Comparison of ENCODE assay signal across 8 cellular contexts in the genomic region with DNA sequence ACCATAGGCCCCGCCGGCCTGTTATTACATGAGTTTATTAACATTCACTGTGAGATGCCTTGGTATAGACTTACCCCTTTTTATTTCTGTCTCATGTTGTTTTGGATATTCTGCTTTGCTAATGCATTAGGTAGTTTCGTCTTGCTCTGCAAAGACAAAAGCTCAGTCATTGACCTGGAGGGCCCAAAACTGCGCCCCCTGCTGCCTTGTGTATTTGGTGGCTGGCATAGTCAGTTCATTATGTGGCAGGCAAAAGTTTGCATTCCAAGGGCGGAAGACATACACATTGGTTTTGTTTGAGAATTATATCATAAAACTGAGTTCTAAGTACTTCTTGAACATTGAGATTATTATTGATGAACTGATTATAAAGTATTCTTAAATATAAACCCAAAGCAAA.
A peak's percentile ranks its signal among the peaks of the same experiment; 100 is the strongest.
DNase-seq lines count a peak whose midpoint lies in the region; ATAC-seq lines count a peak whose summit lies in the region.

No MANE protein-coding gene starts in this region.

- no peak for ATAC-seq in GM21529 (IDR thresholded peaks at IDR 0.05; ENCODE audit: unreplicated experiment)

- DNase-seq in Ammon's horn (ENCODE audit: low spot score) (peak; percentile 11), LoVo (ENCODE audit: low spot score) (peak; percentile 10), activated T-cell treated with anti-CD3 and anti-CD28 coated beads for 1 hour (ENCODE audit: low read depth) (peak; percentile 40), head of caudate nucleus (peak in 32 of 42 donors; percentile 8 to 80 (median 40)), NCI-H2171 treated with DMSO at 0.1 percent for 48 hours (lab: John Stamatoyannopoulos, UW) (no peak), NCI-H1092 (lab: John Stamatoyannopoulos, UW) (no peak)
- peak; percentile 11 to 45 (median 18) for DNase-seq in stimulated activated CD4-positive, alpha-beta T cell treated with anti-CD3 and anti-CD28 coated beads, TNF-alpha, amount 100 ng/mL, for 24 hours (ENCODE audit: low read depth in 3 of 3)

- intact Hi-C loops in head of caudate nucleus (cut with DNase I): no loop called here

Comparison
In these comparisons a context has a peak if more than half of its experiments do, and no peak if none do; other contexts are left out.
1. DNase-seq: peak in Ammon's horn (single experiment), LoVo (single experiment), activated T-cell treated with anti-CD3 and anti-CD28 coated beads for 1 hour (single experiment), head of caudate nucleus (32 of 42) and stimulated activated CD4-positive, alpha-beta T cell treated with anti-CD3 and anti-CD28 coated beads, TNF-alpha, amount 100 ng/mL, for 24 hours (3 of 3); none in NCI-H2171 treated with DMSO at 0.1 percent for 48 hours (single experiment) and NCI-H1092 (single experiment).